ENCODE assay signal across 8 cellular contexts in genomic region chr6:166381733-166382499, GRCh38. TPM values are rescaled to one million over a fixed set of nuclear protein-coding genes. Genes with fewer than 3 reads are reported as not detected.
A peak's percentile ranks its signal among the peaks of the same experiment; 100 is the strongest.
DNase-seq lines count a peak whose midpoint lies in the region; ATAC-seq and TF ChIP-seq lines count a peak whose summit lies in the region.

No MANE protein-coding gene starts in this region.

- no peak overlapping the region for H3K27ac ChIP-seq in endodermal cell (ENCODE audit: low read depth, low read length)

- H3K36me3 ChIP-seq in endodermal cell (ENCODE audit: control insufficient read depth, insufficient read depth, low read length) = no peaks in the 10 kb centered on the region

- ATAC-seq in GM18907 (IDR thresholded peaks at IDR 0.05; ENCODE audit: unreplicated experiment) (peak; percentile 52), HG03135 (IDR thresholded peaks at IDR 0.05; ENCODE audit: unreplicated experiment) (peak; percentile 55)
- peak; percentile 51 for ATAC-seq in activated CD8-positive, alpha-beta T cell treated with anti-CD3 and anti-CD28 coated beads for 36 hours

- H3K4me3 Mint-ChIP-seq in activated CD8-positive, alpha-beta T cell treated with anti-CD3 and anti-CD28 coated beads for 36 hours = peak overlapping the region; percentile 82
- peak overlapping the region; percentile 74 for H3K4me3 Mint-ChIP-seq in endodermal cell

- 2% methylated on average over 10 to 49 of the region's 49 CpGs for WGBS in endodermal cell (ENCODE audit: insufficient coverage in 1 of 2, insufficient read length in 1 of 2), 2 experiments

- H3K9ac ChIP-seq in endodermal cell (ENCODE audit: extremely low read depth, low read length, poor library complexity, severe bottlenecking) = peak overlapping the region; percentile 34

- H3K4me1 ChIP-seq in endodermal cell (ENCODE audit: control insufficient read depth, insufficient read depth, low read length) = no peaks in the 10 kb centered on the region

- peaks cover 7% of the 10 kb centered on the region for H3K4me1 Mint-ChIP-seq in activated CD8-positive, alpha-beta T cell treated with anti-CD3 and anti-CD28 coated beads for 36 hours (ENCODE audit: low read depth)
- H3K4me1 Mint-ChIP-seq in endodermal cell = no peaks in the 10 kb centered on the region

- POLR2A ChIA-PET in activated CD8-positive, alpha-beta T cell treated with anti-CD3 and anti-CD28 coated beads for 36 hours (lab: Charles Lee) = no interaction called here

- H3K27me3 ChIP-seq in endodermal cell (ENCODE audit: control insufficient read depth, insufficient read depth, low read length, poor library complexity, severe bottlenecking) = peaks cover 5% of the 10 kb centered on the region

- peak overlapping the region; percentile 93 for H3K4me3 ChIP-seq in endodermal cell (ENCODE audit: low read length)

- H3K36me3 Mint-ChIP-seq in activated CD8-positive, alpha-beta T cell treated with anti-CD3 and anti-CD28 coated beads for 36 hours (ENCODE audit: low read depth) = no peaks in the 10 kb centered on the region
- H3K36me3 Mint-ChIP-seq in endodermal cell (ENCODE audit: low read depth) = no peaks in the 10 kb centered on the region

- H3K27me3 Mint-ChIP-seq in activated CD8-positive, alpha-beta T cell treated with anti-CD3 and anti-CD28 coated beads for 36 hours = no peaks in the 10 kb centered on the region
- H3K27me3 Mint-ChIP-seq in endodermal cell (ENCODE audit: insufficient read depth) = no peaks in the 10 kb centered on the region

- peak; percentile 96 for TF ChIP-seq CTCF in activated CD8-positive, alpha-beta T cell treated with anti-CD3 and anti-CD28 coated beads for 36 hours (IDR thresholded peaks at IDR 0.05)
- TF ChIP-seq CTCF in endodermal cell (conservative IDR thresholded peaks at IDR 0.05) = peak; percentile 95

- intact Hi-C loops in activated CD8-positive, alpha-beta T cell treated with anti-CD3 and anti-CD28 coated beads for 36 hours (cut with micrococcal nuclease) = loop anchor here (5.0 kb wide), 2 partner anchors 40 to 70 kb away; partner anchors contain the start of gene SFT2D1

- H3K27ac Mint-ChIP-seq in activated CD8-positive, alpha-beta T cell treated with anti-CD3 and anti-CD28 coated beads for 36 hours = peak overlapping the region; percentile 60
- no peak overlapping the region for H3K27ac Mint-ChIP-seq in endodermal cell

- DNase-seq in AML-193 (lab: John Stamatoyannopoulos, UW) (peak; percentile 85), NCI-H69 (lab: John Stamatoyannopoulos, UW) (peak; percentile 87), endodermal cell (peak; percentile 95), mucosa of gallbladder (ENCODE audit: low spot score) (peak; percentile 85)
- DNase-seq in activated CD8-positive, alpha-beta T cell treated with anti-CD3 and anti-CD28 coated beads for 36 hours = peak; percentile 83
- peak; percentile 84 for DNase-seq in stimulated activated CD8-positive, alpha-beta memory T cell treated with anti-CD3 and anti-CD28 coated beads, Interleukin-4, amount 100 ng/mL, for 48 hours

- CTCF ChIA-PET in activated CD8-positive, alpha-beta T cell treated with anti-CD3 and anti-CD28 coated beads for 36 hours (lab: Charles Lee) = interaction anchor here (0.7 to 7.5 kb wide), 38 partner anchors 9 to 144 kb away, joined by 3 to 74 read pairs (median 5); partner anchors contain the start of genes PRR18 and SFT2D1

- H3K9me3 Mint-ChIP-seq in activated CD8-positive, alpha-beta T cell treated with anti-CD3 and anti-CD28 coated beads for 36 hours = no peaks in the 10 kb centered on the region
- H3K9me3 Mint-ChIP-seq in endodermal cell = no peaks in the 10 kb centered on the region

- H3K9me3 ChIP-seq in endodermal cell (ENCODE audit: control insufficient read depth, low read length) = no peaks in the 10 kb centered on the region

RNA-seq across cellular contexts. Expression of gene MPC1, which starts 0.8 kb away (rescaled TPM):
- total RNA-seq in activated CD8-positive, alpha-beta T cell treated with anti-CD3 and anti-CD28 coated beads for 36 hours = 10 to 100 TPM; 17.4 to 20.3 TPM
- total RNA-seq in endodermal cell (1 to 10 TPM; 8.2 to 8.7 TPM), mucosa of gallbladder (45.9 TPM)
- 26.6 TPM for polyA plus RNA-seq in endodermal cell (2013, experiment 1 of 2)
- 30.0 TPM for polyA plus RNA-seq in endodermal cell (2013, experiment 2 of 2)

RNA-seq across cellular contexts. Expression of gene SFT2D1, which starts 39.6 kb away (rescaled TPM):
- total RNA-seq in activated CD8-positive, alpha-beta T cell treated with anti-CD3 and anti-CD28 coated beads for 36 hours = 10 to 100 TPM; 39.0 to 42.6 TPM
- total RNA-seq in endodermal cell (10 to 100 TPM; 42.4 to 53.9 TPM), mucosa of gallbladder (43.9 TPM)
- polyA plus RNA-seq in endodermal cell (2013, experiment 1 of 2) = 52.4 TPM
- polyA plus RNA-seq in endodermal cell (2013, experiment 2 of 2) = 51.3 TPM
